Comparison of ENCODE assay signal across 1 cellular context in genomic region chr13:41424675-41425074, GRCh38. TPM values are rescaled to one million over a fixed set of nuclear protein-coding genes. Genes with fewer than 3 reads are reported as not detected.
"Had no signal": no experiment of that assay in that cellular context is flagged by ENCODE, and none has a peak within 500 bp of the region (broad histone marks: within the 10 kb centered on the region; RNA-seq: fewer than 3 reads in every experiment).

No MANE protein-coding gene starts in this region.

RNA-seq across cellular contexts. Expression of gene RGCC, which starts 32.7 kb away (rescaled TPM):
- total RNA-seq: progenitor cell of endocrine pancreas had no signal
